Comparison of ENCODE assay signal across 27 cellular contexts in genomic region chr3:70248856-70249255, GRCh38.
"Had no signal": no experiment of that assay in that cellular context is flagged by ENCODE, and none has a peak within 500 bp of the region (broad histone marks: within the 10 kb centered on the region; RNA-seq: fewer than 3 reads in every experiment).

No MANE protein-coding gene starts in this region.

- FAIRE-seq: islet of Langerhans, kidney had no signal

- H3K9me3 ChIP-seq: ovary, stomach, testis, thyroid gland, uterus had no signal

- H3K4me1 ChIP-seq: left ventricle myocardium inferior, stomach, testis, thyroid gland, uterus had no signal

- H3K4me3 ChIP-seq: left ventricle myocardium inferior, lung, neural progenitor cell, ovary, skin epidermis, stomach, testis, thyroid gland, uterus had no signal

- DNase-seq: hypothalamus; immature natural killer cell; kidney; left colon; left ventricle myocardium inferior; mesendoderm; naive B cell; natural killer cell; nephron progenitor cell; ovary; retina; right cardiac atrium; stimulated activated CD4-positive, alpha-beta T cell treated with anti-CD3 and anti-CD28 coated beads, Interleukin-12 subunit alpha, Interleukin-12 subunit beta, amount 100 ng/mL, for 4 hours; stimulated activated CD4-positive, alpha-beta T cell treated with anti-CD3 and anti-CD28 coated beads, Interleukin-15, amount 100 ng/mL, for 24 hours; stimulated activated CD4-positive, alpha-beta T cell treated with anti-CD3 and anti-CD28 coated beads, Interleukin-2, amount 100 ng/mL, for 24 hours; stimulated activated CD4-positive, alpha-beta T cell treated with anti-CD3 and anti-CD28 coated beads, Interleukin-4, amount 100 ng/mL, for 1 hour; stimulated activated naive B cell treated with anti-CD40 and anti-IgM and Interleukin-4, amounts not matched to agents 10 μg/mL and 1 μg/mL and 100 μg/mL, for 72 hours; stimulated activated naive CD8-positive, alpha-beta T cell treated with anti-CD3 and anti-CD28 coated beads, Interleukin-15, Interleukin-2, amounts not matched to agents 100 U/mL and 50 U/mL, for 24 hours; stomach; testis; thyroid gland; uterus had no signal

- ATAC-seq: left colon; natural killer cell; sciatic nerve; stimulated activated naive B cell treated with anti-CD40 and anti-IgM and Interleukin-4, amounts not matched to agents 10 μg/mL and 1 μg/mL and 100 μg/mL, for 72 hours; stimulated activated naive CD8-positive, alpha-beta T cell treated with anti-CD3 and anti-CD28 coated beads, Interleukin-15, Interleukin-2, amounts not matched to agents 100 U/mL and 50 U/mL, for 24 hours had no signal

- H3K36me3 ChIP-seq: left ventricle myocardium inferior, neural progenitor cell, ovary, stomach, thyroid gland, uterus had no signal

- H3K9ac ChIP-seq: neural progenitor cell had no signal

- H3K27me3 ChIP-seq: neural progenitor cell, stomach, testis, thyroid gland, uterus had no signal

- H3K4me2 ChIP-seq: neural progenitor cell had no signal

- H2AFZ ChIP-seq: neural progenitor cell had no signal

- H3K27ac ChIP-seq: left ventricle myocardium inferior, neural progenitor cell, ovary, skin epidermis, stomach, testis, thyroid gland, uterus had no signal
